In the genomic region with DNA sequence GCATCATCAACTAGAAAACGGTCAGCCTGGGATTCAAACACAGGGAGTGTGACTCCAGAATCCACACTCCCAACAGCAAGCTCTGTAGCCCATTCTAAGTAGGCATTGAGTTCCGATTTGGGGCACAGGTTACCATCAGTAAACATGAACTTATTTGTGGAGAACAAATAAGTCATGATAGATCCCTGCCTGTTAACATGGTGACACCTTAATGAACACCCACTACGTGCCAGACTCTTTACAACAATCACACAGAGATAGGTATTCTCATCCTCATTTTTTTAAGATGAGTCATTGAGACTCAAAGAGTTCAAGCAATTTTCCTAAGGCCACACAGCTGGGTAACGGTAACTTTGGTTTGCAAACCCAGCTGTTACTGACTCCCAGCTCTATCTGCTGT, we compare ENCODE assay signal across 13 cellular contexts.
A peak's percentile ranks its signal among the peaks of the same experiment; 100 is the strongest.
DNase-seq lines count a peak whose midpoint lies in the region; ATAC-seq, FAIRE-seq and TF ChIP-seq lines count a peak whose summit lies in the region.
"Had no signal": no experiment of that assay in that cellular context is flagged by ENCODE, and none has a peak within 500 bp of the region (broad histone marks: within the 10 kb centered on the region; RNA-seq: fewer than 3 reads in every experiment).

No MANE protein-coding gene starts in this region.

- H3K27ac ChIP-seq in gastrocnemius medialis (peak overlapping the region; percentile 37 to 71 (median 48)), sigmoid colon (peak overlapping the region in 2 of 4 donors; percentile 49 to 57)
- H3K27ac ChIP-seq in CD8-positive, alpha-beta memory T cell (ENCODE audit: low read depth, low read length) = no peak overlapping the region
- H3K27ac ChIP-seq: BLaER1, SK-N-MC had no signal

- no peak for TF ChIP-seq CTCF in fibroblast of pulmonary artery (IDR thresholded peaks at IDR 0.05; ENCODE audit: low read length, missing control alignments)
- no peak for TF ChIP-seq CTCF in gastrocnemius medialis (IDR thresholded peaks at IDR 0.05 in 4 of 5, conservative IDR thresholded peaks at IDR 0.05 in 1 of 5)
- TF ChIP-seq CTCF in sigmoid colon (IDR thresholded peaks at IDR 0.05) = no peak

- H3K27me3 ChIP-seq in gastrocnemius medialis = no peaks in the 10 kb centered on the region
- no peaks in the 10 kb centered on the region for H3K27me3 ChIP-seq in CD8-positive, alpha-beta memory T cell (ENCODE audit: insufficient read depth, low read length, poor library complexity, severe bottlenecking)
- no peaks in the 10 kb centered on the region for H3K27me3 ChIP-seq in sigmoid colon
- H3K27me3 ChIP-seq: BLaER1, pancreas, tibial nerve had no signal

- peaks cover 9 to 19% (median 14%) of the 10 kb centered on the region in 3 donors for H3K4me1 Mint-ChIP-seq in CD8-positive, alpha-beta memory T cell

- no peaks in the 10 kb centered on the region for H3K27me3 Mint-ChIP-seq in CD8-positive, alpha-beta memory T cell

- H3K4me3 Mint-ChIP-seq in CD8-positive, alpha-beta memory T cell = no peak overlapping the region
- H3K4me3 Mint-ChIP-seq: GM23338 had no signal

- H3K27ac Mint-ChIP-seq in CD8-positive, alpha-beta memory T cell = peak overlapping the region in 2 of 8 donors; percentile 9 to 27
- H3K27ac Mint-ChIP-seq: GM23338 had no signal

- CTCF ChIA-PET in CD8-positive, alpha-beta memory T cell (lab: Charles Lee) = interaction anchor here (1.0 to 3.7 kb wide), 6 partner anchors 17 to 146 kb away, joined by 3 to 15 read pairs (median 4); no protein-coding TSS in a partner anchor

- peak; percentile 38 for DNase-seq in EL
- peak; percentile 73 for DNase-seq in RCC 7860 (ENCODE audit: low spot score)
- DNase-seq in fibroblast of pulmonary artery (ENCODE audit: low read depth) = peak; percentile 33
- DNase-seq in gastrocnemius medialis = no peak
- DNase-seq in retina = no peak
- no peak for DNase-seq in activated CD4-positive, alpha-beta T cell treated with anti-CD3 and anti-CD28 coated beads, Interleukin-2, amount 50 U/mL, for 1 hour
- DNase-seq in CD8-positive, alpha-beta memory T cell = no peak
- DNase-seq in sigmoid colon = no peak
- DNase-seq: pancreas had no signal

- FAIRE-seq in RCC 7860 (lab: Jason Lieb, UNC) = peak; percentile 10
- FAIRE-seq: pancreas had no signal

- in situ Hi-C loops in gastrocnemius medialis (cut with MboI; ENCODE audit: low sequenced_read_pairs in 4 of 4) = loop anchor here in 1 of 4 donors (10.0 kb wide), 1 partner anchor 57 kb away; no protein-coding TSS in a partner anchor

- ATAC-seq in gastrocnemius medialis = no peak
- ATAC-seq: GM23338, pancreas had no signal

- 68 to 69% methylated on average over 4 of the region's 4 CpGs for WGBS in sigmoid colon, 2 donors

- no peaks in the 10 kb centered on the region for H3K9me3 Mint-ChIP-seq in CD8-positive, alpha-beta memory T cell

- no peak overlapping the region for H3K4me3 ChIP-seq in fibroblast of pulmonary artery (replicated peaks; ENCODE audit: low read depth, low read length)
- H3K4me3 ChIP-seq in gastrocnemius medialis = no peak overlapping the region
- H3K4me3 ChIP-seq in CD8-positive, alpha-beta memory T cell (ENCODE audit: low read length) = no peak overlapping the region
- H3K4me3 ChIP-seq in sigmoid colon = no peak overlapping the region
- H3K4me3 ChIP-seq: BLaER1, GM23338, pancreas, SK-N-MC, tibial nerve had no signal

- H3K4me1 ChIP-seq in gastrocnemius medialis = peaks cover 0 to 5% of the 10 kb centered on the region in 2 donors
- no peaks in the 10 kb centered on the region for H3K4me1 ChIP-seq in CD8-positive, alpha-beta memory T cell (ENCODE audit: insufficient read depth, low read length)
- peaks cover 0 to 14% (median 0%) of the 10 kb centered on the region in 4 donors for H3K4me1 ChIP-seq in sigmoid colon

- POLR2A ChIA-PET in CD8-positive, alpha-beta memory T cell (lab: Charles Lee) = no interaction called here

- TF ChIP-seq POLR2A in gastrocnemius medialis (IDR thresholded peaks at IDR 0.05) (no peak), sigmoid colon (IDR thresholded peaks at IDR 0.05) (no peak)

- intact Hi-C loops in gastrocnemius medialis (cut with DNase I; ENCODE audit: low total_unique reads) = loop anchor here (5.0 kb wide), 1 partner anchor 39 kb away; no protein-coding TSS in a partner anchor
- intact Hi-C loops in sigmoid colon (cut with DNase I) = loop anchor here (10.0 kb wide), 1 partner anchor 543 kb away; no protein-coding TSS in a partner anchor

- no peaks in the 10 kb centered on the region for H3K9me3 ChIP-seq in gastrocnemius medialis
- H3K9me3 ChIP-seq in CD8-positive, alpha-beta memory T cell (ENCODE audit: low read length) = no peaks in the 10 kb centered on the region
- no peaks in the 10 kb centered on the region for H3K9me3 ChIP-seq in sigmoid colon
- H3K9me3 ChIP-seq: BLaER1, pancreas had no signal

- no peak for TF ChIP-seq EP300 in sigmoid colon (IDR thresholded peaks at IDR 0.05)

- H3K36me3 ChIP-seq in gastrocnemius medialis (no peaks in the 10 kb centered on the region), sigmoid colon (no peaks in the 10 kb centered on the region)
- H3K36me3 ChIP-seq in CD8-positive, alpha-beta memory T cell (ENCODE audit: insufficient read depth, low read length) = no peaks in the 10 kb centered on the region
- H3K36me3 ChIP-seq: BLaER1, pancreas, tibial nerve had no signal

- H3K36me3 Mint-ChIP-seq in CD8-positive, alpha-beta memory T cell = peaks cover 0 to 7% (median 3%) of the 10 kb centered on the region in 3 donors

Comparison
In these comparisons a context has a peak if more than half of its experiments do, and no peak if none do; other contexts are left out.
1. DNase-seq: peak in EL (single experiment), RCC 7860 (single experiment) and fibroblast of pulmonary artery (single experiment); none in gastrocnemius medialis (0 of 2), retina (single experiment), activated CD4-positive, alpha-beta T cell treated with anti-CD3 and anti-CD28 coated beads, Interleukin-2, amount 50 U/mL, for 1 hour (single experiment), CD8-positive, alpha-beta memory T cell (0 of 5) and sigmoid colon (single experiment).